In genomic region chr14:105346880-105347586, GRCh38 we compare ENCODE assay signal across 24 cellular contexts. TPM values are rescaled to one million over a fixed set of nuclear protein-coding genes. Genes with fewer than 3 reads are reported as not detected.
"Had no signal": no experiment of that assay in that cellular context is flagged by ENCODE, and none has a peak within 500 bp of the region (broad histone marks: within the 10 kb centered on the region; RNA-seq: fewer than 3 reads in every experiment).

No MANE protein-coding gene starts in this region.

- H3K27me3 ChIP-seq: colonic mucosa, esophagus squamous epithelium, gastroesophageal sphincter, right lobe of liver, spleen, suprapubic skin, tibial artery, upper lobe of right lung, vagina had no signal

- H3K4me1 ChIP-seq: colonic mucosa had no signal

- H3K36me3 ChIP-seq: colonic mucosa, right lobe of liver, upper lobe of right lung, vagina had no signal

- H3K9ac ChIP-seq: parathyroid adenoma had no signal

- DNase-seq: colonic mucosa; dermis blood vessel endothelial cell; esophagus squamous epithelium; foreskin fibroblast; immature natural killer cell; left cardiac atrium; left ventricle myocardium superior; mesendoderm; naive B cell; psoas muscle; retina; right lobe of liver; spleen; stimulated activated CD4-positive, alpha-beta T cell treated with anti-CD3 and anti-CD28 coated beads, Interleukin-15, amount 100 ng/mL, for 24 hours; stimulated activated CD4-positive, alpha-beta T cell treated with anti-CD3 and anti-CD28 coated beads, Interleukin-1b, Interleukin-23, amount 100 ng/mL, for 48 hours; stimulated activated CD4-positive, alpha-beta T cell treated with anti-CD3 and anti-CD28 coated beads, Interleukin-4, amount 100 ng/mL, for 24 hours; stimulated activated naive B cell treated with anti-CD40 and anti-IgM and Interleukin-4, amounts not matched to agents 10 μg/mL and 1 μg/mL and 100 μg/mL, for 72 hours; tibial artery; upper lobe of right lung had no signal

- H3K9me3 ChIP-seq: colonic mucosa, esophagus squamous epithelium, gastroesophageal sphincter, psoas muscle, right lobe of liver, suprapubic skin, tibial artery, upper lobe of right lung, vagina had no signal

- H3K27ac ChIP-seq: colonic mucosa, esophagus squamous epithelium, gastroesophageal sphincter, parathyroid adenoma, psoas muscle, right lobe of liver, spleen, suprapubic skin, tibial artery, upper lobe of right lung, vagina had no signal

- H3K4me3 ChIP-seq: colonic mucosa, esophagus squamous epithelium, gastroesophageal sphincter, lung, psoas muscle, right lobe of liver, spleen, suprapubic skin, tibial artery, upper lobe of right lung, vagina had no signal

- H2AFZ ChIP-seq: parathyroid adenoma had no signal

RNA-seq across cellular contexts. Expression of gene TEX22, which starts 51.3 kb away (rescaled TPM):
- total RNA-seq: vagina had no signal
